ENCODE assay signal across 16 cellular contexts in the genomic region with DNA sequence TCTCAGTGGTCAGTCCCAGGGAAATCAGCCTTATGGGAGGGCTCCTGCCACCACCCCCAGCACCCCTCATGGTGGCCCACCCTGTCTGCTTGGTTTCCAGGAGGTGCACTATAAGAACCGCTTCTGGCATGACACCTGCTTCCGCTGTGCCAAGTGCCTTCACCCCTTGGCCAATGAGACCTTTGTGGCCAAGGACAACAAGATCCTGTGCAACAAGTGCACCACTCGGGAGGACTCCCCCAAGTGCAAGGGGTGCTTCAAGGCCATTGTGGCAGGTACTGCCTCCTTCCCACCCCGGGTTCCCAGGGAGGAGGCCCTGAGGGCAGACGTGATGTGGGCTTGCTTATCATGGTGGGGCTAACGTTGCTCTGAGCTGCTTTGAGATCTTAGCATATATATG. TPM values are rescaled to one million over a fixed set of nuclear protein-coding genes. Genes with fewer than 3 reads are reported as not detected.
DNase-seq lines count a peak whose midpoint lies in the region; ATAC-seq and TF ChIP-seq lines count a peak whose summit lies in the region.
"Had no signal": no experiment of that assay in that cellular context is flagged by ENCODE, and none has a peak within 500 bp of the region (broad histone marks: within the 10 kb centered on the region; RNA-seq: fewer than 3 reads in every experiment).

No MANE protein-coding gene starts in this region.

- H3K9me3 Mint-ChIP-seq in activated T-cell treated with anti-CD3 and anti-CD28 coated beads, Interleukin-2, amount 50 U/mL, for 24 hours: no peaks in the 10 kb centered on the region
- H3K9me3 Mint-ChIP-seq: CD8-positive, alpha-beta memory T cell had no signal

- no peak overlapping the region for H3K27ac Mint-ChIP-seq in activated T-cell treated with anti-CD3 and anti-CD28 coated beads, Interleukin-2, amount 50 U/mL, for 24 hours

- H3K4me1 ChIP-seq in adipocyte (ENCODE audit: control insufficient read depth, insufficient read depth, low read length) (peaks cover 68% of the 10 kb centered on the region), esophagus (ENCODE audit: control insufficient read depth in 2 of 2, insufficient read depth in 2 of 2, low read length in 1 of 2) (peaks cover 0 to 2% of the 10 kb centered on the region in 2 donors), rectal smooth muscle tissue (ENCODE audit: control insufficient read depth, insufficient read depth, low read length) (peaks cover 34% of the 10 kb centered on the region), thoracic aorta (ENCODE audit: control insufficient read depth in 1 of 2, low read depth in 2 of 2) (peaks cover 23 to 73% of the 10 kb centered on the region in 2 donors)

- peaks cover 16% of the 10 kb centered on the region for H3K27me3 Mint-ChIP-seq in activated T-cell treated with anti-CD3 and anti-CD28 coated beads, Interleukin-2, amount 50 U/mL, for 24 hours
- H3K27me3 Mint-ChIP-seq: CD8-positive, alpha-beta memory T cell had no signal

- WGBS in esophagus, 2 donors: 62 to 77% methylated on average over 6 of the region's 6 CpGs

- peaks cover 29% of the 10 kb centered on the region for H3K4me1 Mint-ChIP-seq in activated T-cell treated with anti-CD3 and anti-CD28 coated beads, Interleukin-2, amount 50 U/mL, for 24 hours (ENCODE audit: low read depth)

- H3K36me3 Mint-ChIP-seq in activated T-cell treated with anti-CD3 and anti-CD28 coated beads, Interleukin-2, amount 50 U/mL, for 24 hours (ENCODE audit: low read depth): peaks cover 12% of the 10 kb centered on the region

- DNase-seq in adipocyte (ENCODE audit: low read depth) (no peak), thoracic aorta (ENCODE audit: low spot score) (no peak), NCI-H2029 (lab: John Stamatoyannopoulos, UW) (no peak)
- DNase-seq in activated T-cell treated with anti-CD3 and anti-CD28 coated beads, Interleukin-2, amount 50 U/mL, for 24 hours: no peak
- DNase-seq: ACHN; C1 segment of cervical spinal cord; CD8-positive, alpha-beta memory T cell; NCI-H1105; NCI-H2081 treated with DMSO at 0.1 percent for 48 hours; NCI-H446 treated with DMSO at 0.1 percent for 48 hours; NCI-H69 had no signal

- no peak for ATAC-seq in thoracic aorta (ENCODE audit: insufficient number of reproducible peaks, low FRiP score, low read depth)
- no peak for ATAC-seq in HG03196 (IDR thresholded peaks at IDR 0.05; ENCODE audit: unreplicated experiment)
- ATAC-seq: K562, Panc1 had no signal

- H3K27me3 ChIP-seq in adipocyte (replicated peaks; ENCODE audit: control insufficient read depth, insufficient read depth, low read length) (no peaks in the 10 kb centered on the region), esophagus (ENCODE audit: control insufficient read depth in 1 of 2, insufficient read depth in 2 of 2, low read length in 2 of 2) (no peaks in the 10 kb centered on the region), rectal smooth muscle tissue (ENCODE audit: control insufficient read depth, insufficient read depth, low read length) (no peaks in the 10 kb centered on the region), thoracic aorta (replicated peaks; ENCODE audit: insufficient read depth) (no peaks in the 10 kb centered on the region)

- H3K9ac ChIP-seq in adipocyte (ENCODE audit: low read length) (peak overlapping the region; percentile 92), rectal smooth muscle tissue (ENCODE audit: low read length) (no peak overlapping the region)

- no peaks in the 10 kb centered on the region for H3K9me3 ChIP-seq in adipocyte (ENCODE audit: control insufficient read depth, low read length)
- H3K9me3 ChIP-seq in esophagus (ENCODE audit: control insufficient read depth in 2 of 2, insufficient read depth in 1 of 2, low read depth in 1 of 2, low read length in 1 of 2): peaks cover 0 to 2% of the 10 kb centered on the region in 2 donors
- no peaks in the 10 kb centered on the region for H3K9me3 ChIP-seq in thoracic aorta

- H3K27ac ChIP-seq in esophagus (ENCODE audit: low read depth in 2 of 2, low read length in 1 of 2) (peak overlapping the region; percentile 14 to 31), rectal smooth muscle tissue (ENCODE audit: low read depth, low read length) (peak overlapping the region; percentile 74), thoracic aorta (peak overlapping the region; percentile 79 to 82)

- H3K4me3 ChIP-seq in adipocyte (ENCODE audit: low read length) (peak overlapping the region; percentile 83), esophagus (ENCODE audit: low read depth in 1 of 2, low read length in 2 of 2) (no peak overlapping the region), rectal smooth muscle tissue (ENCODE audit: low read length) (no peak overlapping the region), thoracic aorta (peak overlapping the region; percentile 46)
- H3K4me3 ChIP-seq: K562 had no signal

- H3K4me3 Mint-ChIP-seq in activated T-cell treated with anti-CD3 and anti-CD28 coated beads, Interleukin-2, amount 50 U/mL, for 24 hours: no peak overlapping the region
- H3K4me3 Mint-ChIP-seq: CD8-positive, alpha-beta memory T cell had no signal

- TF ChIP-seq CTCF in thoracic aorta (IDR thresholded peaks at IDR 0.05): no peak

- peaks cover 49% of the 10 kb centered on the region for H3K36me3 ChIP-seq in adipocyte (ENCODE audit: control insufficient read depth, insufficient read depth, low read length, severe bottlenecking)
- peaks cover 0 to 6% of the 10 kb centered on the region in 2 donors for H3K36me3 ChIP-seq in esophagus (ENCODE audit: control insufficient read depth in 2 of 2, insufficient read depth in 2 of 2, low read length in 1 of 2)
- H3K36me3 ChIP-seq in rectal smooth muscle tissue (ENCODE audit: control insufficient read depth, insufficient read depth, low read length): peaks cover 5% of the 10 kb centered on the region
- H3K36me3 ChIP-seq in thoracic aorta: peaks cover 22% of the 10 kb centered on the region

RNA-seq across cellular contexts. Expression of a gene that starts 44.3 kb away (rescaled TPM):
- 1 to 10 TPM; 2.6 TPM for polyA plus RNA-seq in esophagus
- 10 to 100 TPM; 41.6 to 44.5 TPM for total RNA-seq in thoracic aorta

RNA-seq across cellular contexts. Expression of a gene that starts 59.6 kb away (rescaled TPM):
- 100 to 1,000 TPM in 1 of 2 donors, 10 to 100 TPM in 1; 70.7 to 127 TPM for polyA plus RNA-seq in esophagus
- total RNA-seq in thoracic aorta: 1,000 to 10,000 TPM; 1,134 to 3,147 TPM

Comparison
In these comparisons a context has a peak if more than half of its experiments do, and no peak if none do; other contexts are left out.
1. H3K4me3 ChIP-seq: peak in adipocyte (single experiment) and thoracic aorta (single experiment); none in esophagus (0 of 2) and rectal smooth muscle tissue (single experiment).
2. H3K27ac ChIP-seq: peak in every context shown above with its lines; median percentile 80 in thoracic aorta; 74 in rectal smooth muscle tissue; 22 in esophagus.